8 cellular contexts compared by ENCODE assay signal in the genomic region with DNA sequence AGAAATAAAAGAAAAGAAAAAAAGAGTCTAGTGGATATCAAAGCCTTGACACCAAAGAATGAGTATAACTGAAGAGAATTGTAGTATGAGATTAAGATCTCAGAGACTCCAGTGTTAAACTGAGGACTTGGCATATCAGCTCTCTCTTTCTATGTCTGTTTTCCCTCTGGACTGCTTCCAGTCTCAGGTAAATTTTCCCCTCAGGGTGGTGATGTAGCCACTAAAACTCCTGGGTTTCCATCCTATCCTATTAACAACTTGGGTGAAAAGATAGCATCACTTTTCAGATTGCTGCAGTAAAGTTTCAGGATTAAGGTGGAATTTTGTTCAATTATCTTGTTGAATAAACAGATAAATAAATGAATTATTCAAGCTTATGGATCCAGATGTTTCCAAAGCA.
"Had no signal": no experiment of that assay in that cellular context is flagged by ENCODE, and none has a peak within 500 bp of the region (broad histone marks: within the 10 kb centered on the region; RNA-seq: fewer than 3 reads in every experiment).

No MANE protein-coding gene starts in this region.

- H3K4me3 Mint-ChIP-seq: HFFc6 had no signal

- H3K4me1 ChIP-seq: HAP-1 had no signal

- H3K27ac ChIP-seq: GM23248 had no signal

- H3K27ac Mint-ChIP-seq: HFFc6 had no signal

- ATAC-seq: HCT116, K562 had no signal

- DNase-seq: GM23248, GOT3, H7, HFFc6, IMR-90 had no signal

- H3K9me3 ChIP-seq: HAP-1 had no signal

- H3K4me3 ChIP-seq: GM23248, HAP-1, K562 had no signal

- H3K9me3 Mint-ChIP-seq: HFFc6 had no signal
